In the genomic region with DNA sequence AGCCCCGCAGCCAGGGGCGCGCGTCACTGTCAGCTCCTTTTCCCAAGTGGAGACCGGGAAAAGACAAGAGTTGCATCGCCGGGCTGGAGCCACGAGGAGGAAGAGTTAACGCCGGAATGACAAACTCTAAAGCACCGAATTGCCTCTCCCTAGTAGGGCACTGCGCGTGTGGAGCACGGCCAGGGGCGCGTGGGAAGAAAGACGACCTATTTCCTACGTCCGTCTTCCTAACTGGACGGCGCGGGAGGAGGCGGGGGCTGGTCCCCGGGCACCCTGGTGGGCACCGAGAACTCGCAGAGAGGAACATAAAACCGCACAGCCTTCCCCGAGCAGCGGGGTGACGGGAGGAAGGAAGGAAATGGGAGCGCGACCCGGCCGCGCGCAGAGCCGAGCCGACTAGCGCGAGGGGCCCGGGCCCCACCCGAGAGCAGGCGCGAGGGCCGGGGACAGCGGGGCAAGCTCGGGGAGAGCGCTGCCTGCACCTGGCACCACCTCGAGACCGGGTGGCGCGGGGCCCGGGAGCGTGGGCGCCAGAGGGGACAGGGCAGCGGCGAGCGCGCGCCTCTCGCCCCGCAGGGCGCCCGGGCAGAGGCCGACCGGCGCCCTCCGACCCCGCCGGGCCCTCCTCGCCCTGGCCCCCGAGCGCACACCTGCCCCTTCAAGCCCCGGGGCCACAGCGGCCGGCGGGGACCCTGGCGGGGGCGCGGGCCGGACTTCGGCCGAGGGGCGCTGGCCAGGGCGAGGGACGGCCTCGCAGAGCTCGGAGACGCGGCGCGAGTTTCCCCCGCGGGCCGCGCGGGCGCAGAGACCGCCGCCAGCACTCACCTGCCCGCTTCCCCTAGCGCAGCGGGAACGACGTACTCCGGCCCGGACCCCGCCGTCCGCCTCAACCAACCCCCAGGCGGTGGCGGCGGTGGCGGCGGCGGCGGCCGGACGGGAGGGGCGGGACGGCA, we compare ENCODE assay signal across 8 cellular contexts. TPM values are rescaled to one million over a fixed set of nuclear protein-coding genes. Genes with fewer than 3 reads are reported as not detected.
DNase-seq lines count a peak whose midpoint lies in the region; ATAC-seq and TF ChIP-seq lines count a peak whose summit lies in the region.

No MANE protein-coding gene starts in this region.

- peak overlapping the region; percentile 98 for H3K4me2 ChIP-seq in SK-N-SH

- CTCF ChIA-PET in BJ (lab: Yijun Ruan, JAX) (interaction anchor here (1.0 to 1.6 kb wide), 3 partner anchors 9 to 87 kb away, joined by 3 to 4 read pairs (median 3); no protein-coding TSS in a partner anchor), SK-N-SH (lab: Yijun Ruan, JAX) (interaction anchor here (0.8 to 1.6 kb wide), 3 partner anchors 45 to 313 kb away, joined by 3 to 4 read pairs (median 3); a partner anchor contains a TSS)

- no peaks in the 10 kb centered on the region for H3K27me3 ChIP-seq in BJ (ENCODE audit: control insufficient read depth, insufficient read depth, low read length)
- no peaks in the 10 kb centered on the region for H3K27me3 ChIP-seq in SK-N-SH (ENCODE audit: insufficient read depth)

- peak overlapping the region; percentile 96 for H3K27ac Mint-ChIP-seq in progenitor cell of endocrine pancreas

- intact Hi-C loops in left ventricle myocardium superior (cut with micrococcal nuclease), result no loop called here

- peaks cover 41% of the 10 kb centered on the region for H3K4me1 Mint-ChIP-seq in progenitor cell of endocrine pancreas (ENCODE audit: low read depth)

- H3K4me3 ChIP-seq in BJ (ENCODE audit: low read depth, low read length), result peak overlapping the region; percentile 59
- H3K4me3 ChIP-seq in SK-N-SH (ENCODE audit: low read depth in 2 of 2, low read length in 1 of 2), result peak overlapping the region; percentile 79 to 91

- peak overlapping the region; percentile 44; the same call in 1 of the 2 replicates for H2AFZ ChIP-seq in SK-N-SH (ENCODE audit: low read depth)

- peaks cover 82% of the 10 kb centered on the region for H4K20me1 ChIP-seq in SK-N-SH (ENCODE audit: insufficient read depth)

- peaks cover 90% of the 10 kb centered on the region for H3K79me2 ChIP-seq in SK-N-SH (ENCODE audit: insufficient read depth)

- H3K36me3 ChIP-seq in BJ (ENCODE audit: control insufficient read depth, insufficient read depth, low read length) (no peaks in the 10 kb centered on the region), SK-N-SH (replicated peaks in 1 of 2; ENCODE audit: control insufficient read depth in 1 of 2, insufficient read depth in 2 of 2, low read length in 1 of 2) (no peaks in the 10 kb centered on the region)

- peak; percentile 35; the same call in 1 of the 2 replicates for TF ChIP-seq CTCF in BJ (IDR thresholded peaks at IDR 0.05; ENCODE audit: insufficient read depth, low read depth, low read length)
- peak; percentile 23; the same call in 1 of the 2 replicates for TF ChIP-seq CTCF in SK-N-SH (IDR thresholded peaks at IDR 0.05)
- TF ChIP-seq CTCF in progenitor cell of endocrine pancreas (IDR thresholded peaks at IDR 0.05; ENCODE audit: unreplicated experiment), result peak; percentile 3

- H3K9me3 ChIP-seq in SK-N-SH, result no peaks in the 10 kb centered on the region

- peak overlapping the region; percentile 74 for H3K9ac ChIP-seq in SK-N-SH

- POLR2A ChIA-PET in BJ (lab: Charles Lee) (no interaction called here), SK-N-SH (lab: Yijun Ruan, JAX) (interaction anchor here (0.9 to 1.4 kb wide), 2 partner anchors 15 to 125 kb away, joined by 3 read pairs; no protein-coding TSS in a partner anchor)

- no peaks in the 10 kb centered on the region for H3K27me3 Mint-ChIP-seq in progenitor cell of endocrine pancreas

- TF ChIP-seq RAD21 in SK-N-SH (IDR thresholded peaks at IDR 0.05; ENCODE audit: low read length), result no peak

- TF ChIP-seq EP300 in SK-N-SH (IDR thresholded peaks at IDR 0.05; ENCODE audit: borderline replicate concordance in 1 of 2, low read depth in 1 of 2, low read length in 1 of 2), result no peak; a peak in 1 of 4 replicates

- DNase-seq in BJ (ENCODE audit: low read depth) (peak; percentile 24), SK-N-SH (peak; percentile 61), amygdala (lab: John Stamatoyannopoulos, UW) (peak in 29 of 56 donors; percentile 7 to 59 (median 34)), left ventricle myocardium superior (peak; percentile 77), progenitor cell of endocrine pancreas (ENCODE audit: low spot score, unreplicated experiment) (peak; percentile 37), SHP77 treated with DMSO at 0.1 percent for 48 hours (lab: John Stamatoyannopoulos, UW) (no peak)

- WGBS in SK-N-SH (ENCODE audit: low lambda C conversion rate), result 0% methylated on average over 25 of the region's 121 CpGs

- peaks cover 21 to 25% of the 10 kb centered on the region in 2 experiments for H3K4me1 ChIP-seq in SK-N-SH (ENCODE audit: control insufficient read depth in 1 of 2, insufficient read depth in 2 of 2, low read depth in 1 of 2, low read length in 1 of 2)

- peak; percentile 53 for TF ChIP-seq POLR2A in GM19099 (IDR thresholded peaks at IDR 0.05; ENCODE audit: extremely low read depth, insufficient read length, low read depth)

- H3F3A ChIP-seq in SK-N-SH (replicated peaks; ENCODE audit: insufficient read depth), result peaks cover 17% of the 10 kb centered on the region

- no peaks in the 10 kb centered on the region for H3K36me3 Mint-ChIP-seq in progenitor cell of endocrine pancreas (ENCODE audit: insufficient read depth)

- ATAC-seq in HG03442 (IDR thresholded peaks at IDR 0.05; ENCODE audit: unreplicated experiment), result peak; percentile 3
- ATAC-seq in left ventricle myocardium superior, result no peak

- peak overlapping the region; percentile 91 for H3K4me3 Mint-ChIP-seq in progenitor cell of endocrine pancreas (ENCODE audit: low read depth)

- H3K27ac ChIP-seq in SK-N-SH (ENCODE audit: low read depth in 2 of 2, low read length in 1 of 2), result peak overlapping the region; percentile 66 to 72

- no peaks in the 10 kb centered on the region for H3K9me3 Mint-ChIP-seq in progenitor cell of endocrine pancreas (ENCODE audit: low read depth)

- no peaks in the 10 kb centered on the region for H3K9me2 ChIP-seq in SK-N-SH

TF ChIP-seq in SK-N-SH, 30 proteins besides CTCF, POLR2A, EP300 and RAD21 (continues in another document):
- no peak for TF ChIP-seq POLR2AphosphoS5 (IDR thresholded peaks at IDR 0.05; ENCODE audit: low read depth, low read length)
- no peak for TF ChIP-seq JUND (IDR thresholded peaks at IDR 0.05)
- peak; percentile 13; the same call in 1 of the 2 replicates for TF ChIP-seq NRF1 (IDR thresholded peaks at IDR 0.05; ENCODE audit: low read depth, low read length)
- TF ChIP-seq, protein P1, sequence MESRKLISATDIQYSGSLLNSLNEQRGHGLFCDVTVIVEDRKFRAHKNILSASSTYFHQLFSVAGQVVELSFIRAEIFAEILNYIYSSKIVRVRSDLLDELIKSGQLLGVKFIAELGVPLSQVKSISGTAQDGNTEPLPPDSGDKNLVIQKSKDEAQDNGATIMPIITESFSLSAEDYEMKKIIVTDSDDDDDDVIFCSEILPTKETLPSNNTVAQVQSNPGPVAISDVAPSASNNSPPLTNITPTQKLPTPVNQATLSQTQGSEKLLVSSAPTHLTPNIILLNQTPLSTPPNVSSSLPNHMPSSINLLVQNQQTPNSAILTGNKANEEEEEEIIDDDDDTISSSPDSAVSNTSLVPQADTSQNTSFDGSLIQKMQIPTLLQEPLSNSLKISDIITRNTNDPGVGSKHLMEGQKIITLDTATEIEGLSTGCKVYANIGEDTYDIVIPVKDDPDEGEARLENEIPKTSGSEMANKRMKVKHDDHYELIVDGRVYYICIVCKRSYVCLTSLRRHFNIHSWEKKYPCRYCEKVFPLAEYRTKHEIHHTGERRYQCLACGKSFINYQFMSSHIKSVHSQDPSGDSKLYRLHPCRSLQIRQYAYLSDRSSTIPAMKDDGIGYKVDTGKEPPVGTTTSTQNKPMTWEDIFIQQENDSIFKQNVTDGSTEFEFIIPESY (IDR thresholded peaks at IDR 0.05; ENCODE audit: borderline replicate concordance, low read depth), result no peak
- TF ChIP-seq, protein P2, sequence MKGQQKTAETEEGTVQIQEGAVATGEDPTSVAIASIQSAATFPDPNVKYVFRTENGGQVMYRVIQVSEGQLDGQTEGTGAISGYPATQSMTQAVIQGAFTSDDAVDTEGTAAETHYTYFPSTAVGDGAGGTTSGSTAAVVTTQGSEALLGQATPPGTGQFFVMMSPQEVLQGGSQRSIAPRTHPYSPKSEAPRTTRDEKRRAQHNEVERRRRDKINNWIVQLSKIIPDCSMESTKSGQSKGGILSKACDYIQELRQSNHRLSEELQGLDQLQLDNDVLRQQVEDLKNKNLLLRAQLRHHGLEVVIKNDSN (IDR thresholded peaks at IDR 0.05; ENCODE audit: borderline replicate concordance, low read depth), result no peak
- TF ChIP-seq, protein P3, sequence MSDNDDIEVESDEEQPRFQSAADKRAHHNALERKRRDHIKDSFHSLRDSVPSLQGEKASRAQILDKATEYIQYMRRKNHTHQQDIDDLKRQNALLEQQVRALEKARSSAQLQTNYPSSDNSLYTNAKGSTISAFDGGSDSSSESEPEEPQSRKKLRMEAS (IDR thresholded peaks at IDR 0.05; ENCODE audit: low read depth), result peak; percentile 62; the same call in 1 of the 2 replicates
- TF ChIP-seq MXI1 (IDR thresholded peaks at IDR 0.05; ENCODE audit: low read depth, low read length), result peak; percentile 83

RNA-seq across cellular contexts. Expression of a gene that starts 0.5 kb away (rescaled TPM):
- polyA plus RNA-seq in BJ (2011; rRNA removed) (20.2 and 35.4 TPM in 2 replicates), SK-N-SH (2012; rRNA removed) (19.1 and 22.7 TPM in 2 replicates)
- polyA minus RNA-seq in BJ (2011; rRNA and poly(A)+ RNA removed), result 25.6 and 31.2 TPM in 2 replicates
- polyA plus RNA-seq in SK-N-SH (2012; cell fraction: cytosol; rRNA removed), result 24.4 and 28.7 TPM in 2 replicates
- polyA plus RNA-seq in SK-N-SH (2012; cell fraction: nucleus; rRNA removed), result 8.5 and 14.9 TPM in 2 replicates
- total RNA-seq in left ventricle myocardium superior (99.1 TPM), progenitor cell of endocrine pancreas (46.0 and 51.7 TPM in 2 replicates)

RNA-seq across cellular contexts. Expression of a gene that starts 1.0 kb away (rescaled TPM):
- polyA plus RNA-seq in BJ (2011; rRNA removed) (11.0 and 12.7 TPM in 2 replicates), SK-N-SH (2012; rRNA removed) (9.0 and 14.6 TPM in 2 replicates)
- 19.4 and 30.9 TPM in 2 replicates for polyA minus RNA-seq in BJ (2011; rRNA and poly(A)+ RNA removed)
- polyA plus RNA-seq in SK-N-SH (2012; cell fraction: cytosol; rRNA removed), result 18.4 and 19.4 TPM in 2 replicates
- polyA plus RNA-seq in SK-N-SH (2012; cell fraction: nucleus; rRNA removed), result 14.2 and 23.0 TPM in 2 replicates
- total RNA-seq in left ventricle myocardium superior (37.5 TPM), progenitor cell of endocrine pancreas (64.1 and 64.8 TPM in 2 replicates)
